In the genomic region with DNA sequence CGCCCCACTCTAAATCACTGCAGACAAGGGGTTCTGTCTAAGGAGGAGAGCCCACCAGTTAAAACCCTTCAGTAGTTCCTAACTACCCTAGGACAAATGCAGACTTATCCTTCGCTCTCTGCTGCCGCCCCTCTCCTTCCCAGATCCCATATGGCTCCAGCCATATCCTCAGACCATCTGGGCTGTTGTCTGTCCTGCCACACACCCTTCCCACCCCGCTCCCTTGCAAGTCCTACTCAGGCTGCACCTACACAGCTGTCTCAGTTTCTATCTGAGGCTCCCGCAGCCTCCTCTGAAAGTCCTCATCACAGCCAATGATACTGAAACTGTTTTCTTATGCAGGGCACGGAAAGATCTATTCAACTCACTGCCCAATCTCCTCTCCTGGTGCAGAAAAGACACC, we compare ENCODE assay signal across 8 cellular contexts. TPM values are rescaled to one million over a fixed set of nuclear protein-coding genes. Genes with fewer than 3 reads are reported as not detected.
DNase-seq lines count a peak whose midpoint lies in the region; ATAC-seq and TF ChIP-seq lines count a peak whose summit lies in the region.

No MANE protein-coding gene starts in this region.

- DNase-seq in activated CD8-positive, alpha-beta memory T cell treated with anti-CD3 and anti-CD28 coated beads, Interleukin-2, amount 10 ng/mL, durations not matched to agents 7 days and 5 days, result peak; percentile 51
- no peak for DNase-seq in activated CD8-positive, alpha-beta memory T cell treated with anti-CD3 and anti-CD28 coated beads, Interleukin-2, amount 50 U/mL, for 4 hours
- peak; percentile 65 to 69 for DNase-seq in activated T-cell treated with anti-CD3 and anti-CD28 coated beads, Interleukin-2, amount 50 U/mL, for 48 hours
- no peak for DNase-seq in retinal pigment epithelial cell (ENCODE audit: low read depth)
- DNase-seq in foreskin melanocyte, result no peak
- DNase-seq in SW 1271 (lab: John Stamatoyannopoulos, UW), result no peak

- H3K27me3 Mint-ChIP-seq in activated CD8-positive, alpha-beta memory T cell treated with anti-CD3 and anti-CD28 coated beads, Interleukin-2, amount 10 ng/mL, durations not matched to agents 7 days and 5 days, result no peaks in the 10 kb centered on the region

- no peak for TF ChIP-seq CTCF in retinal pigment epithelial cell (conservative IDR thresholded peaks at IDR 0.05; ENCODE audit: low read depth, low read length)

- CTCF ChIA-PET in activated CD8-positive, alpha-beta memory T cell treated with anti-CD3 and anti-CD28 coated beads, Interleukin-2, amount 10 ng/mL, durations not matched to agents 7 days and 5 days (lab: Charles Lee), result interaction anchor here (1.1 to 2.0 kb wide), 3 partner anchors 9 to 35 kb away, joined by 3 to 11 read pairs (median 4); a partner anchor contains a TSS

- peak overlapping the region; percentile 70 for H3K4me3 ChIP-seq in retinal pigment epithelial cell (ENCODE audit: low read length)

- H3K4me1 Mint-ChIP-seq in activated CD8-positive, alpha-beta memory T cell treated with anti-CD3 and anti-CD28 coated beads, Interleukin-2, amount 10 ng/mL, durations not matched to agents 7 days and 5 days, result peaks cover 22% of the 10 kb centered on the region

- H3K9me3 Mint-ChIP-seq in activated CD8-positive, alpha-beta memory T cell treated with anti-CD3 and anti-CD28 coated beads, Interleukin-2, amount 10 ng/mL, durations not matched to agents 7 days and 5 days (ENCODE audit: low read depth), result no peaks in the 10 kb centered on the region

- H3K36me3 Mint-ChIP-seq in activated CD8-positive, alpha-beta memory T cell treated with anti-CD3 and anti-CD28 coated beads, Interleukin-2, amount 10 ng/mL, durations not matched to agents 7 days and 5 days, result peaks cover 15% of the 10 kb centered on the region

- H3K4me3 Mint-ChIP-seq in activated CD8-positive, alpha-beta memory T cell treated with anti-CD3 and anti-CD28 coated beads, Interleukin-2, amount 10 ng/mL, durations not matched to agents 7 days and 5 days, result peak overlapping the region; percentile 80

- peak; percentile 22 for ATAC-seq in activated CD8-positive, alpha-beta memory T cell treated with anti-CD3 and anti-CD28 coated beads, Interleukin-2, amount 10 ng/mL, durations not matched to agents 7 days and 5 days
- ATAC-seq in HG02981 (IDR thresholded peaks at IDR 0.05; ENCODE audit: unreplicated experiment) (peak; percentile 49), GM21381 (IDR thresholded peaks at IDR 0.05; ENCODE audit: unreplicated experiment) (no peak)

- peak overlapping the region; percentile 86 for H3K27ac Mint-ChIP-seq in activated CD8-positive, alpha-beta memory T cell treated with anti-CD3 and anti-CD28 coated beads, Interleukin-2, amount 10 ng/mL, durations not matched to agents 7 days and 5 days

RNA-seq across cellular contexts. Expression of a gene that starts 0.7 kb away (rescaled TPM):
- 10 to 100 TPM; 34.7 to 35.4 TPM for total RNA-seq in activated CD8-positive, alpha-beta memory T cell treated with anti-CD3 and anti-CD28 coated beads, Interleukin-2, amount 10 ng/mL, durations not matched to agents 7 days and 5 days

RNA-seq across cellular contexts. Expression of a gene that starts 10.0 kb away (rescaled TPM):
- 10 to 100 TPM; 54.8 to 56.1 TPM for total RNA-seq in activated CD8-positive, alpha-beta memory T cell treated with anti-CD3 and anti-CD28 coated beads, Interleukin-2, amount 10 ng/mL, durations not matched to agents 7 days and 5 days

RNA-seq across cellular contexts. Expression of a gene that starts 12.9 kb away (rescaled TPM):
- 10 to 100 TPM; 66.3 to 68.9 TPM for total RNA-seq in activated CD8-positive, alpha-beta memory T cell treated with anti-CD3 and anti-CD28 coated beads, Interleukin-2, amount 10 ng/mL, durations not matched to agents 7 days and 5 days

RNA-seq across cellular contexts. Expression of a gene that starts 18.7 kb away (rescaled TPM):
- total RNA-seq in activated CD8-positive, alpha-beta memory T cell treated with anti-CD3 and anti-CD28 coated beads, Interleukin-2, amount 10 ng/mL, durations not matched to agents 7 days and 5 days, result 1 to 10 TPM; 5.3 to 6.6 TPM

RNA-seq across cellular contexts. Expression of a gene that starts 28.1 kb away (rescaled TPM):
- total RNA-seq in activated CD8-positive, alpha-beta memory T cell treated with anti-CD3 and anti-CD28 coated beads, Interleukin-2, amount 10 ng/mL, durations not matched to agents 7 days and 5 days, result not detected

Comparison
In these comparisons a context has a peak if more than half of its experiments do, and no peak if none do; other contexts are left out.
1. DNase-seq: peak in activated CD8-positive, alpha-beta memory T cell treated with anti-CD3 and anti-CD28 coated beads, Interleukin-2, amount 10 ng/mL, durations not matched to agents 7 days and 5 days (single experiment) and activated T-cell treated with anti-CD3 and anti-CD28 coated beads, Interleukin-2, amount 50 U/mL, for 48 hours (2 of 2); none in activated CD8-positive, alpha-beta memory T cell treated with anti-CD3 and anti-CD28 coated beads, Interleukin-2, amount 50 U/mL, for 4 hours (single experiment), retinal pigment epithelial cell (single experiment), foreskin melanocyte (single experiment) and SW 1271 (0 of 2).